In genomic region chr16:34085038-34085437, GRCh38 we compare ENCODE assay signal across 6 cellular contexts.
A peak's percentile ranks its signal among the peaks of the same experiment; 100 is the strongest.
DNase-seq lines count a peak whose midpoint lies in the region; ATAC-seq and TF ChIP-seq lines count a peak whose summit lies in the region.
"Not testable (repeated sequence)": the region's sequence is repeated elsewhere in the genome, so short reads cannot be mapped to it uniquely, and the experiment has no call there.

No MANE protein-coding gene starts in this region.

- not testable (repeated sequence) for DNase-seq in endodermal cell; foreskin keratinocyte; lower lobe of right lung; omental fat pad (ENCODE audit: low spot score); aorta

- peak; percentile 45 for ATAC-seq in HG02642 (IDR thresholded peaks at IDR 0.05; ENCODE audit: poor library complexity, unreplicated experiment)
- peak; percentile 15 for ATAC-seq in foreskin keratinocyte
- peak; percentile 40 to 75 for ATAC-seq in lower lobe of right lung
- ATAC-seq in omental fat pad (ENCODE audit: low FRiP score), result peak; percentile 71
- peak; percentile 78 for ATAC-seq in aorta (ENCODE audit: low FRiP score)

- intact Hi-C loops in lower lobe of right lung (cut with DNase I); aorta (cut with DNase I): not testable (repeated sequence)

- WGBS in endodermal cell (ENCODE audit: insufficient coverage in 1 of 2, insufficient read length in 1 of 2), 2 experiments, result 69 to 75% methylated on average over 5 of the region's 5 CpGs
- 56 to 58% methylated on average over 5 of the region's 5 CpGs for WGBS in aorta, 2 donors

- H3K36me3 ChIP-seq in endodermal cell (ENCODE audit: control insufficient read depth, insufficient read depth, low read length); lower lobe of right lung; aorta (ENCODE audit: control insufficient read depth in 1 of 2, insufficient read depth in 2 of 2, low read length in 1 of 2): not testable (repeated sequence)

- not testable (repeated sequence) for H3K27me3 Mint-ChIP-seq in endodermal cell (ENCODE audit: insufficient read depth)

- H3K9ac ChIP-seq in endodermal cell (ENCODE audit: extremely low read depth, low read length, poor library complexity, severe bottlenecking), result not testable (repeated sequence)

- peak overlapping the region; percentile 16 for H3K4me3 ChIP-seq in endodermal cell (ENCODE audit: low read length)
- not testable (repeated sequence) for H3K4me3 ChIP-seq in lower lobe of right lung; aorta (ENCODE audit: low read length in 2 of 2)

- not testable (repeated sequence) for H3K4me3 Mint-ChIP-seq in endodermal cell

- H3K9me3 ChIP-seq in endodermal cell (ENCODE audit: control insufficient read depth, low read length) (peaks cover 100% of the 10 kb centered on the region), lower lobe of right lung (peaks cover 84% of the 10 kb centered on the region)
- not testable (repeated sequence) for H3K9me3 ChIP-seq in aorta (ENCODE audit: control insufficient read depth, low read length)

- H3K27ac Mint-ChIP-seq in endodermal cell, result not testable (repeated sequence)

- not testable (repeated sequence) for H3K27ac ChIP-seq in endodermal cell (ENCODE audit: low read depth, low read length); foreskin keratinocyte; lower lobe of right lung; aorta (ENCODE audit: low read depth in 1 of 2, low read length in 2 of 2)

- not testable (repeated sequence) for H3K4me1 Mint-ChIP-seq in endodermal cell

- not testable (repeated sequence) for H3K27me3 ChIP-seq in endodermal cell (ENCODE audit: control insufficient read depth, insufficient read depth, low read length, poor library complexity, severe bottlenecking); foreskin keratinocyte; lower lobe of right lung (ENCODE audit: low read depth); aorta (ENCODE audit: control insufficient read depth in 1 of 2, insufficient read depth in 2 of 2, low read length in 1 of 2)

- not testable (repeated sequence) for H3K4me1 ChIP-seq in endodermal cell (ENCODE audit: control insufficient read depth, insufficient read depth, low read length); foreskin keratinocyte; lower lobe of right lung; aorta (ENCODE audit: control insufficient read depth in 1 of 2, insufficient read depth in 2 of 2, low read length in 2 of 2)

- peaks cover 99% of the 10 kb centered on the region for H3K9me3 Mint-ChIP-seq in endodermal cell

- TF ChIP-seq CTCF in endodermal cell (conservative IDR thresholded peaks at IDR 0.05); foreskin keratinocyte (conservative IDR thresholded peaks at IDR 0.05); lower lobe of right lung (IDR thresholded peaks at IDR 0.05); omental fat pad (IDR thresholded peaks at IDR 0.05): not testable (repeated sequence)

- H3K36me3 Mint-ChIP-seq in endodermal cell (ENCODE audit: low read depth), result peaks cover 16% of the 10 kb centered on the region

Comparison
In these comparisons a context has a peak if more than half of its experiments do, and no peak if none do; other contexts are left out.
1. ATAC-seq: peak in every context shown above with its lines; median percentile 78 in aorta; 71 in omental fat pad; 58 in lower lobe of right lung; 45 in HG02642; 15 in foreskin keratinocyte.